11 cellular contexts compared by ENCODE assay signal in genomic region chr7:151794508-151795167, GRCh38.
DNase-seq lines count a peak whose midpoint lies in the region; ATAC-seq, FAIRE-seq and TF ChIP-seq lines count a peak whose summit lies in the region.
"Had no signal": no experiment of that assay in that cellular context is flagged by ENCODE, and none has a peak within 500 bp of the region (broad histone marks: within the 10 kb centered on the region; RNA-seq: fewer than 3 reads in every experiment).

No MANE protein-coding gene starts in this region.

- H3K4me3 ChIP-seq in left ventricle myocardium inferior (no peak overlapping the region), heart right ventricle (no peak overlapping the region), HepG2 (replicated peaks in 1 of 3; ENCODE audit: insufficient read depth in 1 of 3, low read depth in 2 of 3, low read length in 3 of 3) (no peak overlapping the region), upper lobe of right lung (no peak overlapping the region)
- H3K4me3 ChIP-seq: colonic mucosa had no signal

- H3K27ac ChIP-seq in left ventricle myocardium inferior (replicated peaks) (no peak overlapping the region), heart right ventricle (peak overlapping the region in 1 of 10 donors; percentile 76), HepG2 (ENCODE audit: extremely low read length, insufficient read depth, low read length) (no peak overlapping the region), upper lobe of right lung (peak overlapping the region; percentile 79)
- H3K27ac ChIP-seq: colonic mucosa had no signal

- TF ChIP-seq POLR2A in HepG2 (IDR thresholded peaks at IDR 0.05; ENCODE audit: insufficient read depth in 1 of 2, low read depth in 2 of 2, low read length in 2 of 2): no peak

- in situ Hi-C loops in HepG2 (cut with HindIII; ENCODE audit: extremely low pct_ligation_motif_present, low pct_unique_long_range_greater_than_20kb): no loop called here

- H3K4me3 Mint-ChIP-seq in activated T-helper 17 cell treated with anti-CD3 and anti-CD28 coated beads, Interleukin-2, amount 50 U/mL, for 72 hours: peak overlapping the region; percentile 61
- H3K4me3 Mint-ChIP-seq in endothelial cell (ENCODE audit: unreplicated experiment): no peak overlapping the region
- H3K4me3 Mint-ChIP-seq: HFFc6 had no signal

- H3K9me3 Mint-ChIP-seq in activated T-helper 17 cell treated with anti-CD3 and anti-CD28 coated beads, Interleukin-2, amount 50 U/mL, for 72 hours: no peaks in the 10 kb centered on the region
- no peaks in the 10 kb centered on the region for H3K9me3 Mint-ChIP-seq in endothelial cell (ENCODE audit: unreplicated experiment)
- H3K9me3 Mint-ChIP-seq: HFFc6 had no signal

- H3K27me3 ChIP-seq in left ventricle myocardium inferior (ENCODE audit: low read depth) (no peaks in the 10 kb centered on the region), heart right ventricle (no peaks in the 10 kb centered on the region), HepG2 (ENCODE audit: control insufficient read depth in 1 of 2, insufficient read depth in 2 of 2, low read length in 2 of 2) (peaks cover 4 to 19% of the 10 kb centered on the region in 2 experiments; a peak in 3 of 5 replicates), upper lobe of right lung (no peaks in the 10 kb centered on the region)
- H3K27me3 ChIP-seq: BE2C, colonic mucosa had no signal

- no peak overlapping the region for H2AFZ ChIP-seq in HepG2 (ENCODE audit: low read length)

- no peak for FAIRE-seq in HepG2 (lab: Jason Lieb, UNC)

- peak; percentile 11 for DNase-seq in left ventricle myocardium inferior
- DNase-seq in heart right ventricle: no peak
- no peak for DNase-seq in HepG2 (ENCODE audit: low spot score)
- peak; percentile 59 for DNase-seq in upper lobe of right lung
- no peak for DNase-seq in NCI-H2107 (lab: John Stamatoyannopoulos, UW)
- DNase-seq in endothelial cell (ENCODE audit: low spot score): no peak
- DNase-seq in foreskin melanocyte: no peak
- DNase-seq: BE2C, colonic mucosa, HFFc6 had no signal

- no peak overlapping the region for H3K4me2 ChIP-seq in HepG2 (ENCODE audit: low read depth, low read length)

- H3K9me3 ChIP-seq in left ventricle myocardium inferior (replicated peaks) (no peaks in the 10 kb centered on the region), heart right ventricle (no peaks in the 10 kb centered on the region), HepG2 (ENCODE audit: low read length) (no peaks in the 10 kb centered on the region), upper lobe of right lung (no peaks in the 10 kb centered on the region)
- H3K9me3 ChIP-seq: BE2C, colonic mucosa had no signal

- peak overlapping the region; percentile 88 for H3K27ac Mint-ChIP-seq in activated T-helper 17 cell treated with anti-CD3 and anti-CD28 coated beads, Interleukin-2, amount 50 U/mL, for 72 hours
- H3K27ac Mint-ChIP-seq in endothelial cell (ENCODE audit: unreplicated experiment): no peak overlapping the region
- H3K27ac Mint-ChIP-seq: HFFc6 had no signal

- H3K4me1 ChIP-seq in left ventricle myocardium inferior (peaks cover 31% of the 10 kb centered on the region), heart right ventricle (peaks cover 0 to 65% (median 10%) of the 10 kb centered on the region in 9 donors), HepG2 (ENCODE audit: insufficient read depth, low read length) (no peaks in the 10 kb centered on the region), upper lobe of right lung (peaks cover 52% of the 10 kb centered on the region)

- H3K9ac ChIP-seq in HepG2 (ENCODE audit: insufficient read depth, low read depth, low read length): no peak overlapping the region

- no TSS peak for BruUV-seq in HepG2 (replicated peaks; lab: Mats Ljungman, UMichigan)

- TF ChIP-seq EP300 in HepG2 (IDR thresholded peaks at IDR 0.05; ENCODE audit: low read depth in 2 of 2, low read length in 2 of 2): no peak
- TF ChIP-seq EP300 in HepG2 (CRISPR knock-in tag; IDR thresholded peaks at IDR 0.05; ENCODE audit: borderline replicate concordance): no peak

- no peaks in the 10 kb centered on the region for H3K27me3 Mint-ChIP-seq in activated T-helper 17 cell treated with anti-CD3 and anti-CD28 coated beads, Interleukin-2, amount 50 U/mL, for 72 hours
- H3K27me3 Mint-ChIP-seq in endothelial cell (ENCODE audit: unreplicated experiment): peaks cover 2% of the 10 kb centered on the region

- CTCF ChIA-PET in HepG2 (lab: Yijun Ruan, JAX; ENCODE audit: low intra/inter-chr PET ratio, low total read pairs): no interaction called here

- ATAC-seq in heart right ventricle (no peak), HepG2 (no peak), upper lobe of right lung (no peak)
- no peak for ATAC-seq in activated T-helper 17 cell treated with anti-CD3 and anti-CD28 coated beads, Interleukin-2, amount 50 U/mL, for 72 hours (replicated peaks)

- POLR2A ChIA-PET in HepG2 (lab: Yijun Ruan, JAX): no interaction called here

- TF ChIP-seq CTCF in left ventricle myocardium inferior (IDR thresholded peaks at IDR 0.05; ENCODE audit: borderline replicate concordance) (no peak), heart right ventricle (IDR thresholded peaks at IDR 0.05) (no peak), HepG2 (CRISPR knock-in tag; IDR thresholded peaks at IDR 0.05) (no peak), upper lobe of right lung (IDR thresholded peaks at IDR 0.05) (no peak), endothelial cell (IDR thresholded peaks at IDR 0.05; ENCODE audit: unreplicated experiment) (no peak)

- intact Hi-C loops in left ventricle myocardium inferior (cut with micrococcal nuclease): no loop called here
- intact Hi-C loops in heart right ventricle (cut with DNase I): no loop called here
- intact Hi-C loops in HepG2 (cut with micrococcal nuclease; ENCODE audit: unreplicated experiment): no loop called here
- intact Hi-C loops in upper lobe of right lung (cut with DNase I): no loop called here

- 89 to 92% methylated on average over 16 of the region's 16 CpGs for WGBS in heart right ventricle, 2 donors
- WGBS in HepG2 (ENCODE audit: low lambda C conversion rate): 35% methylated on average over 4 of the region's 16 CpGs

- H3K79me2 ChIP-seq in HepG2 (ENCODE audit: insufficient read depth, low read length): no peaks in the 10 kb centered on the region

- TF ChIP-seq RAD21 in HepG2 (CRISPR knock-in tag; IDR thresholded peaks at IDR 0.05): no peak

- H4K20me1 ChIP-seq in HepG2 (ENCODE audit: insufficient read depth, low read length): no peaks in the 10 kb centered on the region

- H3K4me1 Mint-ChIP-seq in activated T-helper 17 cell treated with anti-CD3 and anti-CD28 coated beads, Interleukin-2, amount 50 U/mL, for 72 hours: peaks cover 23% of the 10 kb centered on the region
- H3K4me1 Mint-ChIP-seq in endothelial cell (ENCODE audit: unreplicated experiment): peaks cover 26% of the 10 kb centered on the region

- H3K36me3 Mint-ChIP-seq in activated T-helper 17 cell treated with anti-CD3 and anti-CD28 coated beads, Interleukin-2, amount 50 U/mL, for 72 hours (ENCODE audit: low read depth): no peaks in the 10 kb centered on the region
- H3K36me3 Mint-ChIP-seq in endothelial cell (ENCODE audit: low read depth, unreplicated experiment): no peaks in the 10 kb centered on the region

- H3K36me3 ChIP-seq in left ventricle myocardium inferior (no peaks in the 10 kb centered on the region), heart right ventricle (no peaks in the 10 kb centered on the region), HepG2 (replicated peaks in 1 of 2; ENCODE audit: control insufficient read depth in 1 of 2, insufficient read depth in 2 of 2, low read length in 2 of 2) (no peaks in the 10 kb centered on the region), upper lobe of right lung (no peaks in the 10 kb centered on the region)
- H3K36me3 ChIP-seq: BE2C, colonic mucosa had no signal

TF ChIP-seq in HepG2, 621 proteins besides CTCF, POLR2A, EP300 and RAD21:
- TF ChIP-seq SMARCC2 (IDR thresholded peaks at IDR 0.05) (no peak), IRX3 (CRISPR knock-in tag; IDR thresholded peaks at IDR 0.05; ENCODE audit: borderline replicate concordance, low read depth) (no peak), ZKSCAN5 (CRISPR knock-in tag; IDR thresholded peaks at IDR 0.05) (no peak), CREB1 (IDR thresholded peaks at IDR 0.05) (no peak), CREB1 (CRISPR knock-in tag; IDR thresholded peaks at IDR 0.05) (no peak)
- TF ChIP-seq, protein P1, sequence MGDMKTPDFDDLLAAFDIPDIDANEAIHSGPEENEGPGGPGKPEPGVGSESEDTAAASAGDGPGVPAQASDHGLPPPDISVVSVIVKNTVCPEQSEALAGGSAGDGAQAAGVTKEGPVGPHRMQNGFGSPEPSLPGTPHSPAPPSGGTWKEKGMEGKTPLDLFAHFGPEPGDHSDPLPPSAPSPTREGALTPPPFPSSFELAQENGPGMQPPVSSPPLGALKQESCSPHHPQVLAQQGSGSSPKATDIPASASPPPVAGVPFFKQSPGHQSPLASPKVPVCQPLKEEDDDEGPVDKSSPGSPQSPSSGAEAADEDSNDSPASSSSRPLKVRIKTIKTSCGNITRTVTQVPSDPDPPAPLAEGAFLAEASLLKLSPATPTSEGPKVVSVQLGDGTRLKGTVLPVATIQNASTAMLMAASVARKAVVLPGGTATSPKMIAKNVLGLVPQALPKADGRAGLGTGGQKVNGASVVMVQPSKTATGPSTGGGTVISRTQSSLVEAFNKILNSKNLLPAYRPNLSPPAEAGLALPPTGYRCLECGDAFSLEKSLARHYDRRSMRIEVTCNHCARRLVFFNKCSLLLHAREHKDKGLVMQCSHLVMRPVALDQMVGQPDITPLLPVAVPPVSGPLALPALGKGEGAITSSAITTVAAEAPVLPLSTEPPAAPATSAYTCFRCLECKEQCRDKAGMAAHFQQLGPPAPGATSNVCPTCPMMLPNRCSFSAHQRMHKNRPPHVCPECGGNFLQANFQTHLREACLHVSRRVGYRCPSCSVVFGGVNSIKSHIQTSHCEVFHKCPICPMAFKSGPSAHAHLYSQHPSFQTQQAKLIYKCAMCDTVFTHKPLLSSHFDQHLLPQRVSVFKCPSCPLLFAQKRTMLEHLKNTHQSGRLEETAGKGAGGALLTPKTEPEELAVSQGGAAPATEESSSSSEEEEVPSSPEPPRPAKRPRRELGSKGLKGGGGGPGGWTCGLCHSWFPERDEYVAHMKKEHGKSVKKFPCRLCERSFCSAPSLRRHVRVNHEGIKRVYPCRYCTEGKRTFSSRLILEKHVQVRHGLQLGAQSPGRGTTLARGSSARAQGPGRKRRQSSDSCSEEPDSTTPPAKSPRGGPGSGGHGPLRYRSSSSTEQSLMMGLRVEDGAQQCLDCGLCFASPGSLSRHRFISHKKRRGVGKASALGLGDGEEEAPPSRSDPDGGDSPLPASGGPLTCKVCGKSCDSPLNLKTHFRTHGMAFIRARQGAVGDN (CRISPR knock-in tag; IDR thresholded peaks at IDR 0.05): 0 out of 2 replicates have a peak, but pooled peaks have one; percentile 6

Comparison
In these comparisons a context has a peak if more than half of its experiments do, and no peak if none do; other contexts are left out.
1. DNase-seq: peak in left ventricle myocardium inferior (single experiment) and upper lobe of right lung (single experiment); none in heart right ventricle (0 of 2), HepG2 (single experiment), NCI-H2107 (single experiment), endothelial cell (single experiment) and foreskin melanocyte (single experiment).